ENCODE assay signal across 24 cellular contexts in genomic region chr4:48030470-48030869, GRCh38. TPM values are rescaled to one million over a fixed set of nuclear protein-coding genes. Genes with fewer than 3 reads are reported as not detected.
A peak's percentile ranks its signal among the peaks of the same experiment; 100 is the strongest.
DNase-seq lines count a peak whose midpoint lies in the region; ATAC-seq, FAIRE-seq and TF ChIP-seq lines count a peak whose summit lies in the region.
"Had no signal": no experiment of that assay in that cellular context is flagged by ENCODE, and none has a peak within 500 bp of the region (broad histone marks: within the 10 kb centered on the region; RNA-seq: fewer than 3 reads in every experiment).

No MANE protein-coding gene starts in this region.

- H3K9me2 ChIP-seq in GM23338 (ENCODE audit: insufficient read depth): no peaks in the 10 kb centered on the region
- no peaks in the 10 kb centered on the region for H3K9me2 ChIP-seq in Karpas-422 (replicated peaks; ENCODE audit: insufficient read depth, low read length)

- no peaks in the 10 kb centered on the region for H3K27me3 Mint-ChIP-seq in GM23338 (ENCODE audit: insufficient read depth, low read depth, poor library complexity)
- H3K27me3 Mint-ChIP-seq: CD4-positive, alpha-beta memory T cell had no signal

- peak overlapping the region; percentile 29; the same call in 1 of the 2 replicates for H3K27ac ChIP-seq in GM23338 (ENCODE audit: low read depth)
- peak overlapping the region; percentile 39 for H3K27ac ChIP-seq in OCI-LY3 (ENCODE audit: low read length)
- H3K27ac ChIP-seq in H1 (ENCODE audit: low read depth, low read length): no peak overlapping the region
- no peak overlapping the region for H3K27ac ChIP-seq in Karpas-422 (ENCODE audit: low read length)
- H3K27ac ChIP-seq: HL-60, RWPE1 had no signal

- FAIRE-seq in GM12891 (lab: Jason Lieb, UNC): peak; percentile 66
- peak; percentile 28 for FAIRE-seq in H1 (lab: Jason Lieb, UNC)
- FAIRE-seq: G401.6, GM19239 had no signal

- H3K4me1 Mint-ChIP-seq in GM23338: peaks cover 35% of the 10 kb centered on the region

- H4K20me1 ChIP-seq in GM23338 (replicated peaks; ENCODE audit: insufficient read depth) (no peaks in the 10 kb centered on the region), OCI-LY3 (ENCODE audit: insufficient read depth, low read length) (no peaks in the 10 kb centered on the region), H1 (replicated peaks in 1 of 2; ENCODE audit: control insufficient read depth in 1 of 2, insufficient read depth in 2 of 2, low read length in 2 of 2) (no peaks in the 10 kb centered on the region), Karpas-422 (ENCODE audit: insufficient read depth, low read depth, low read length) (no peaks in the 10 kb centered on the region)

- peak overlapping the region; percentile 79 for H3K27ac Mint-ChIP-seq in GM23338
- H3K27ac Mint-ChIP-seq: CD4-positive, alpha-beta memory T cell had no signal

- H3K4me3 Mint-ChIP-seq in GM23338: peak overlapping the region; percentile 1; the same call in 1 of the 3 replicates
- H3K4me3 Mint-ChIP-seq: CD4-positive, alpha-beta memory T cell had no signal

- no peak for TF ChIP-seq EP300 in H1 (IDR thresholded peaks at IDR 0.05; ENCODE audit: borderline replicate concordance in 1 of 2, low read depth in 2 of 2, low read length in 2 of 2)

- H3K36me3 ChIP-seq in GM23338 (ENCODE audit: insufficient read depth): no peaks in the 10 kb centered on the region
- peaks cover 43% of the 10 kb centered on the region for H3K36me3 ChIP-seq in OCI-LY3 (replicated peaks; ENCODE audit: low read depth, low read length)
- H3K36me3 ChIP-seq in H1 (ENCODE audit: control insufficient read depth in 2 of 4, insufficient read depth in 4 of 4, low read length in 3 of 4): no peaks in the 10 kb centered on the region; a peak in 1 of 8 replicates
- H3K36me3 ChIP-seq in Karpas-422 (ENCODE audit: insufficient read depth, low read length): no peaks in the 10 kb centered on the region
- H3K36me3 ChIP-seq: MG63 had no signal

- no peak overlapping the region for H2BK120ac ChIP-seq in H1 (replicated peaks; ENCODE audit: low read depth, low read length)

- WGBS in H1 (ENCODE audit: extremely low coverage in 1 of 2, insufficient coverage in 1 of 2, insufficient read length in 1 of 2, insufficient replicate concordance in 2 of 2, low coverage in 1 of 2, low lambda C conversion rate in 2 of 2, missing lambda C conversion rate in 1 of 2), 2 experiments: 52% methylated on average over 3 of the region's 3 CpGs; no CpG with 5 or more reads in 1 of the 2 experiments

- H3K9me3 Mint-ChIP-seq in GM23338: no peaks in the 10 kb centered on the region
- H3K9me3 Mint-ChIP-seq: CD4-positive, alpha-beta memory T cell had no signal

- H3K23me2 ChIP-seq in H1 (ENCODE audit: low read depth, low read length): no peaks in the 10 kb centered on the region

- H2BK5ac ChIP-seq in H1 (ENCODE audit: low read depth, low read length): no peak overlapping the region

- H2AK5ac ChIP-seq in H1 (ENCODE audit: low read depth, low read length): no peak overlapping the region

- no peak overlapping the region for H3K14ac ChIP-seq in H1 (ENCODE audit: insufficient read length)

- H3K4ac ChIP-seq in H1 (replicated peaks; ENCODE audit: insufficient read length, low read depth, low read length): no peak overlapping the region

- H3K9ac ChIP-seq in OCI-LY3 (ENCODE audit: low read length) (peak overlapping the region; percentile 6; the same call in 1 of the 2 replicates), H1 (replicated peaks in 1 of 4; ENCODE audit: extremely low read depth in 1 of 4, low read depth in 3 of 4, low read length in 3 of 4) (no peak overlapping the region), Karpas-422 (ENCODE audit: low read length) (no peak overlapping the region)

- peaks cover 29% of the 10 kb centered on the region for H3K4me1 ChIP-seq in GM23338 (ENCODE audit: insufficient read depth)
- H3K4me1 ChIP-seq in OCI-LY3 (ENCODE audit: low read length): peaks cover 79% of the 10 kb centered on the region
- peaks cover 0 to 11% (median 0%) of the 10 kb centered on the region in 4 experiments; a peak in 4 of 7 replicates for H3K4me1 ChIP-seq in H1 (replicated peaks in 1 of 4; ENCODE audit: control insufficient read depth in 3 of 4, insufficient read depth in 4 of 4, low read length in 3 of 4)
- H3K4me1 ChIP-seq in Karpas-422 (ENCODE audit: low read length): peaks cover 37% of the 10 kb centered on the region

- H3K56ac ChIP-seq in H1 (replicated peaks; ENCODE audit: insufficient read length, low read depth, low read length): no peak overlapping the region

- H4K8ac ChIP-seq in H1 (ENCODE audit: extremely low read depth, insufficient read depth, low read length): no peak overlapping the region

- H3K79me2 ChIP-seq in GM23338 (replicated peaks; ENCODE audit: insufficient read depth): no peaks in the 10 kb centered on the region
- no peaks in the 10 kb centered on the region for H3K79me2 ChIP-seq in OCI-LY3 (ENCODE audit: low read length)
- no peaks in the 10 kb centered on the region for H3K79me2 ChIP-seq in H1 (ENCODE audit: control insufficient read depth in 1 of 2, insufficient read depth in 2 of 2, low read length in 2 of 2)
- H3K79me2 ChIP-seq in Karpas-422 (ENCODE audit: low read length): no peaks in the 10 kb centered on the region

- H3K27me3 ChIP-seq in GM23338 (ENCODE audit: insufficient read depth) (no peaks in the 10 kb centered on the region), OCI-LY3 (ENCODE audit: low read depth, low read length) (no peaks in the 10 kb centered on the region), H1 (replicated peaks in 1 of 4; ENCODE audit: control insufficient read depth in 3 of 4, extremely low read depth in 1 of 4, insufficient read depth in 3 of 4, low read length in 3 of 4) (no peaks in the 10 kb centered on the region), Karpas-422 (ENCODE audit: low read length) (no peaks in the 10 kb centered on the region)
- H3K27me3 ChIP-seq: MG63 had no signal

- no peak for TF ChIP-seq RAD21 in H1 (IDR thresholded peaks at IDR 0.05 in 1 of 2, conservative IDR thresholded peaks at IDR 0.05 in 1 of 2; ENCODE audit: low read depth in 2 of 2, low read length in 2 of 2)

- POLR2A ChIA-PET in H1 (lab: Charles Lee; ENCODE audit: partially characterized antibody): interaction anchor here (1.2 kb wide), 2 partner anchors 10 to 12 kb away, joined by 3 to 5 read pairs; no protein-coding TSS in a partner anchor

- no peak overlapping the region for H2BK12ac ChIP-seq in H1 (ENCODE audit: low read depth, low read length)

- no peaks in the 10 kb centered on the region for H3F3A ChIP-seq in GM23338 (replicated peaks; ENCODE audit: low read depth)

- ATAC-seq in GM23338: peak; percentile 61
- no peak for ATAC-seq in HG02610 (IDR thresholded peaks at IDR 0.05; ENCODE audit: unreplicated experiment)
- ATAC-seq: HCT116, Panc1 had no signal

- no peak overlapping the region for H3K23ac ChIP-seq in H1 (ENCODE audit: insufficient read length)

- CTCF ChIA-PET in H1 (lab: Charles Lee; ENCODE audit: partially characterized antibody): interaction anchor here (0.8 to 5.9 kb wide), 3 partner anchors 11 to 57 kb away, joined by 3 to 56 read pairs (median 3); no protein-coding TSS in a partner anchor

- H3K9me3 ChIP-seq in OCI-LY3 (ENCODE audit: insufficient read depth, low read length) (0 out of 2 replicates have a peak, but pooled peaks cover 4% of the 10 kb centered on the region), H1 (ENCODE audit: insufficient read depth in 2 of 2, low read depth in 1 of 2, low read length in 1 of 2) (no peaks in the 10 kb centered on the region), Karpas-422 (ENCODE audit: low read length) (no peaks in the 10 kb centered on the region)
- H3K9me3 ChIP-seq: MG63 had no signal

- TF ChIP-seq POLR2A in GM12891 (IDR thresholded peaks at IDR 0.05; ENCODE audit: low read depth, low read length) (no peak), H1 (IDR thresholded peaks at IDR 0.05; ENCODE audit: control extremely low read depth in 1 of 2, low read depth in 2 of 2, low read length in 2 of 2) (no peak)

- TF ChIP-seq CTCF in GM23338 (conservative IDR thresholded peaks at IDR 0.05; ENCODE audit: low read depth in 2 of 2) (no peak), OCI-LY3 (IDR thresholded peaks at IDR 0.05; ENCODE audit: low read depth, low read length) (no peak), H1 (IDR thresholded peaks at IDR 0.05; ENCODE audit: control extremely low read depth in 1 of 3, insufficient read depth in 1 of 3, low read depth in 1 of 3, low read length in 3 of 3) (no peak)

- no peak overlapping the region for H4K5ac ChIP-seq in H1 (ENCODE audit: insufficient read length, low read depth, low read length)

- H3K18ac ChIP-seq in H1 (ENCODE audit: extremely low read depth, low read length): no peak overlapping the region

- no peaks in the 10 kb centered on the region for H3K79me1 ChIP-seq in H1 (ENCODE audit: low read depth, low read length)

- H3K4me2 ChIP-seq in GM23338: peak overlapping the region; percentile 33; the same call in 1 of the 2 replicates
- peak overlapping the region; percentile 39 for H3K4me2 ChIP-seq in OCI-LY3 (ENCODE audit: low read length)
- H3K4me2 ChIP-seq in H1 (ENCODE audit: insufficient read depth in 1 of 2, low read depth in 2 of 2, low read length in 2 of 2): peak overlapping the region; percentile 9 to 48; a peak in 1 of 4 replicates
- H3K4me2 ChIP-seq in Karpas-422 (ENCODE audit: low read depth, low read length, poor library complexity, severe bottlenecking): no peak overlapping the region

- DNase-seq in GM12891 (ENCODE audit: insufficient read length, low spot score): no peak
- DNase-seq in GM23338 (ENCODE audit: low spot score): peak; percentile 23
- DNase-seq in H1 (ENCODE audit: low read depth in 1 of 2, low spot score in 2 of 2): no peak
- DNase-seq in Karpas-422: no peak
- DNase-seq in NCI-H510A treated with DMSO at 0.1 percent for 48 hours (lab: John Stamatoyannopoulos, UW): no peak
- no peak for DNase-seq in stimulated activated CD8-positive, alpha-beta memory T cell treated with anti-CD3 and anti-CD28 coated beads, Interleukin-4, amount 100 ng/mL, for 48 hours
- DNase-seq: C1 segment of cervical spinal cord; CD4-positive, alpha-beta memory T cell; COR-L47; KBM-7; MG63; NCI-H2029; NCI-H446 treated with DMSO at 0.1 percent for 48 hours; NCI-H526 treated with DMSO at 0.1 percent for 48 hours; SHP77 had no signal

- H4K91ac ChIP-seq in H1 (replicated peaks; ENCODE audit: insufficient read length, low read length): no peak overlapping the region

- H2BK15ac ChIP-seq in H1 (ENCODE audit: low read length): no peak overlapping the region

- H2BK20ac ChIP-seq in H1 (ENCODE audit: low read length): no peak overlapping the region

- no peak overlapping the region for H3K4me3 ChIP-seq in GM23338
- H3K4me3 ChIP-seq in OCI-LY3 (ENCODE audit: low read length): no peak overlapping the region
- no peak overlapping the region for H3K4me3 ChIP-seq in H1 (ENCODE audit: extremely low read depth in 1 of 4, insufficient read depth in 2 of 4, low read depth in 3 of 4, low read length in 4 of 4)
- no peak overlapping the region for H3K4me3 ChIP-seq in Karpas-422 (ENCODE audit: low read length)
- H3K4me3 ChIP-seq: MG63 had no signal

- H3K36me3 Mint-ChIP-seq in GM23338 (ENCODE audit: low read depth): peaks cover 10% of the 10 kb centered on the region
- H3K36me3 Mint-ChIP-seq: CD4-positive, alpha-beta memory T cell had no signal

- H2AFZ ChIP-seq in GM23338 (no peak overlapping the region), OCI-LY3 (ENCODE audit: low read depth, low read length) (no peak overlapping the region), H1 (ENCODE audit: low read length) (no peak overlapping the region), Karpas-422 (ENCODE audit: low read length) (no peak overlapping the region)

RNA-seq across cellular contexts. Expression of gene NIPAL1, which starts 13.9 kb away (rescaled TPM):
- polyA plus RNA-seq in GM12891 (2012; ENCODE audit: low read depth, missing spikeins): 1.7 TPM
- total RNA-seq in GM23338 (2014; rRNA removed; shearing (Covaris generic)): 8.2 and 9.2 TPM in 2 replicates
- polyA plus RNA-seq in GM23338 (2016; fragmentation: Nextera tagmentation; extraction: Ambion mirVana) (4.5 and 5.3 TPM in 2 replicates), H1 (2011; rRNA removed) (1.4 and 1.7 TPM in 2 replicates)
- total RNA-seq in H1 (2021; fragmentation: NEBNext Ultra II Directional; extraction: Animal tissue kit (Norgen Biotek cat#: 25700)): 4.9 and 5.2 TPM in 2 replicates
- polyA plus RNA-seq in H1 (2011; cell fraction: cytosol; rRNA removed): 1.7 TPM
- polyA plus RNA-seq in H1 (2011; cell fraction: nucleus; rRNA removed): 1.6 TPM
- polyA plus RNA-seq in H1 (2012, experiment 1 of 2): 1.9 to 2.9 TPM (median 2.3 TPM) in 4 replicates
- polyA plus RNA-seq in H1 (2012, experiment 2 of 2): 0.64 TPM
- 4.7 TPM for polyA plus RNA-seq in H1 (2013, experiment 1 of 2)
- 5.0 TPM for polyA plus RNA-seq in H1 (2013, experiment 2 of 2)
- polyA minus RNA-seq in H1 (2011; rRNA and poly(A)+ RNA removed): 4.0 and 5.5 TPM in 2 replicates
- polyA minus RNA-seq in H1 (2011; cell fraction: cytosol; rRNA and poly(A)+ RNA removed): 2.3 TPM
- 6.6 TPM for polyA minus RNA-seq in H1 (2011; cell fraction: nucleus; rRNA and poly(A)+ RNA removed)
- 0.89 and 3.0 TPM in 2 replicates for total RNA-seq in Karpas-422 (2014; rRNA removed; shearing (Covaris generic); ENCODE audit: low replicate concordance)

RNA-seq across cellular contexts. Expression of gene CNGA1, which starts 14.0 kb away (rescaled TPM):
- polyA plus RNA-seq in GM12891 (2012; ENCODE audit: low read depth, missing spikeins): 0.76 TPM
- 2.0 and 3.3 TPM in 2 replicates for total RNA-seq in GM23338 (2014; rRNA removed; shearing (Covaris generic))
- 4.9 and 6.2 TPM in 2 replicates for polyA plus RNA-seq in GM23338 (2016; fragmentation: Nextera tagmentation; extraction: Ambion mirVana)
- 0.52 and 0.54 TPM in 2 replicates for total RNA-seq in H1 (2021; fragmentation: NEBNext Ultra II Directional; extraction: Animal tissue kit (Norgen Biotek cat#: 25700))
- polyA plus RNA-seq in H1 (2011; rRNA removed): 0.17 and 0.63 TPM in 2 replicates
- 0.56 TPM for polyA plus RNA-seq in H1 (2011; cell fraction: cytosol; rRNA removed)
- 3.5 TPM for polyA plus RNA-seq in H1 (2011; cell fraction: nucleus; rRNA removed)
- polyA plus RNA-seq in H1 (2012, experiment 1 of 2): 0.46 to 1.7 TPM (median 0.75 TPM) in 3 of 4 replicates, not detected in the other
- not detected for polyA plus RNA-seq in H1 (2012, experiment 2 of 2)
- 1.3 TPM for polyA plus RNA-seq in H1 (2013, experiment 1 of 2)
- polyA plus RNA-seq in H1 (2013, experiment 2 of 2): 1.1 TPM
- polyA minus RNA-seq in H1 (2011; rRNA and poly(A)+ RNA removed): 0.63 and 2.3 TPM in 2 replicates
- polyA minus RNA-seq in H1 (2011; cell fraction: cytosol; rRNA and poly(A)+ RNA removed): not detected
- polyA minus RNA-seq in H1 (2011; cell fraction: nucleus; rRNA and poly(A)+ RNA removed): 3.3 TPM
- total RNA-seq in Karpas-422 (2014; rRNA removed; shearing (Covaris generic); ENCODE audit: low replicate concordance): not detected in 2 replicates
- total RNA-seq: CD4-positive, alpha-beta memory T cell; OCI-LY7 had no signal
- polyA plus RNA-seq: CD4-positive, alpha-beta memory T cell had no signal

Comparison
In these comparisons a context has a peak if more than half of its experiments do, and no peak if none do; other contexts are left out.
1. H3K27ac ChIP-seq: peak in GM23338 (single experiment) and OCI-LY3 (single experiment); none in H1 (single experiment) and Karpas-422 (single experiment).